ENCODE assay signal across 28 cellular contexts in genomic region chr6:8382434-8382833, GRCh38.
"Had no signal": no experiment of that assay in that cellular context is flagged by ENCODE, and none has a peak within 500 bp of the region (broad histone marks: within the 10 kb centered on the region; RNA-seq: fewer than 3 reads in every experiment).

No MANE protein-coding gene starts in this region.

- H3K4me1 Mint-ChIP-seq: activated CD4-positive, alpha-beta T cell treated with anti-CD3 and anti-CD28 coated beads, Interleukin-2, amount 10 ng/mL, durations not matched to agents 7 days and 5 days; activated T-helper 17 cell treated with anti-CD3 and anti-CD28 coated beads, Interleukin-2, amount 50 U/mL, for 72 hours; brain; T-helper 17 cell had no signal

- H3K27ac Mint-ChIP-seq: activated CD4-positive, alpha-beta memory T cell treated with anti-CD3 and anti-CD28 coated beads for 36 hours; activated CD4-positive, alpha-beta T cell treated with anti-CD3 and anti-CD28 coated beads, Interleukin-2, amount 10 ng/mL, durations not matched to agents 7 days and 5 days; activated naive CD4-positive, alpha-beta T cell treated with anti-CD3 and anti-CD28 coated beads for 36 hours; activated naive CD8-positive, alpha-beta T cell; activated T-helper 17 cell treated with anti-CD3 and anti-CD28 coated beads, Interleukin-2, amount 50 U/mL, for 72 hours; brain; T-helper 17 cell had no signal

- H3K9me3 Mint-ChIP-seq: activated CD4-positive, alpha-beta memory T cell treated with anti-CD3 and anti-CD28 coated beads for 36 hours; activated CD4-positive, alpha-beta T cell treated with anti-CD3 and anti-CD28 coated beads, Interleukin-2, amount 10 ng/mL, durations not matched to agents 7 days and 5 days; activated naive CD4-positive, alpha-beta T cell treated with anti-CD3 and anti-CD28 coated beads for 36 hours; activated T-helper 17 cell treated with anti-CD3 and anti-CD28 coated beads, Interleukin-2, amount 50 U/mL, for 72 hours; brain had no signal

- H3K4me3 Mint-ChIP-seq: activated CD4-positive, alpha-beta memory T cell treated with anti-CD3 and anti-CD28 coated beads for 36 hours; activated CD4-positive, alpha-beta T cell treated with anti-CD3 and anti-CD28 coated beads, Interleukin-2, amount 10 ng/mL, durations not matched to agents 7 days and 5 days; activated naive CD4-positive, alpha-beta T cell treated with anti-CD3 and anti-CD28 coated beads for 36 hours; activated naive CD8-positive, alpha-beta T cell; activated T-helper 17 cell treated with anti-CD3 and anti-CD28 coated beads, Interleukin-2, amount 50 U/mL, for 72 hours; brain; T-helper 17 cell had no signal

- ATAC-seq: activated T-helper 17 cell treated with anti-CD3 and anti-CD28 coated beads, Interleukin-2, amount 50 U/mL, for 72 hours; K562; Panc1; T-helper 17 cell had no signal

- H3K27ac ChIP-seq: cardiac muscle cell had no signal

- DNase-seq: activated CD4-positive, alpha-beta memory T cell treated with anti-CD3 and anti-CD28 coated beads for 36 hours; activated CD4-positive, alpha-beta T cell treated with anti-CD3 and anti-CD28 coated beads, Interleukin-2, amount 10 ng/mL, durations not matched to agents 7 days and 5 days; activated CD4-positive, CD25-positive, alpha-beta regulatory T cell; activated CD8-positive, alpha-beta memory T cell treated with anti-CD3 and anti-CD28 coated beads for 24 hours; activated gamma-delta T cell; activated naive CD4-positive, alpha-beta T cell treated with anti-CD3 and anti-CD28 coated beads for 36 hours; activated T-cell treated with anti-CD3 and anti-CD28 coated beads, Interleukin-2, amount 50 U/mL, for 48 hours; amygdala; cerebellar nuclear complex; NCI-H1048; NCI-H146; NCI-H187 treated with DMSO at 0.1 percent for 48 hours; NCI-H2081 treated with DMSO at 0.1 percent for 48 hours; NCI-H2171 treated with DMSO at 0.1 percent for 48 hours; NCI-H226; NCI-H526; NCI-H82; OCI-M1; RPMI8226; SHP77; T-helper 17 cell; T1000 had no signal

- H3K4me3 ChIP-seq: cardiac muscle cell, K562 had no signal

- H3K27me3 ChIP-seq: cardiac muscle cell had no signal

- H3K36me3 Mint-ChIP-seq: activated CD4-positive, alpha-beta memory T cell treated with anti-CD3 and anti-CD28 coated beads for 36 hours; activated naive CD8-positive, alpha-beta T cell; brain had no signal

- H3K36me3 ChIP-seq: cardiac muscle cell had no signal
